In genomic region chr19:40323705-40324104, GRCh38 we compare ENCODE assay signal across 18 cellular contexts. TPM values are rescaled to one million over a fixed set of nuclear protein-coding genes. Genes with fewer than 3 reads are reported as not detected.
DNase-seq lines count a peak whose midpoint lies in the region; ATAC-seq and TF ChIP-seq lines count a peak whose summit lies in the region.
"Had no signal": no experiment of that assay in that cellular context is flagged by ENCODE, and none has a peak within 500 bp of the region (broad histone marks: within the 10 kb centered on the region; RNA-seq: fewer than 3 reads in every experiment).

No MANE protein-coding gene starts in this region.

- H4K91ac ChIP-seq in neuronal stem cell (ENCODE audit: low read depth, low read length, poor library complexity), result no peak overlapping the region

- peak overlapping the region; percentile 25 for H3K23ac ChIP-seq in neuronal stem cell (ENCODE audit: low read depth, low read length, poor library complexity)

- no peaks in the 10 kb centered on the region for H3K27me3 Mint-ChIP-seq in type B pancreatic cell

- no peaks in the 10 kb centered on the region for H3K4me1 ChIP-seq in neuronal stem cell (ENCODE audit: control insufficient read depth in 2 of 2, insufficient read depth in 1 of 2, low read depth in 1 of 2, low read length in 2 of 2)
- H3K4me1 ChIP-seq: Peyer's patch had no signal

- peak overlapping the region in 1 of 2 donors; percentile 40 for H3K4me3 ChIP-seq in neuronal stem cell (ENCODE audit: low read length in 2 of 2)
- H3K4me3 ChIP-seq: Peyer's patch, SJSA1 had no signal

- H2BK120ac ChIP-seq in neuronal stem cell (ENCODE audit: low read depth, low read length), result no peak overlapping the region

- no peak overlapping the region for H3K4ac ChIP-seq in neuronal stem cell (ENCODE audit: low read length)

- H3K36me3 ChIP-seq in neuronal stem cell (replicated peaks in 1 of 2; ENCODE audit: control insufficient read depth in 2 of 2, insufficient read depth in 2 of 2, low read length in 2 of 2), result peaks cover 57 to 89% of the 10 kb centered on the region in 2 donors

- H2AFZ ChIP-seq in neuronal stem cell (ENCODE audit: low read length), result no peak overlapping the region

- peak overlapping the region; percentile 65 for H3K27ac ChIP-seq in VCaP
- H3K27ac ChIP-seq in neuronal stem cell (replicated peaks; ENCODE audit: low read length), result no peak overlapping the region
- H3K27ac ChIP-seq: Peyer's patch, SJSA1 had no signal

- no peak overlapping the region for H4K8ac ChIP-seq in neuronal stem cell (ENCODE audit: low read depth, low read length)

- H3K18ac ChIP-seq in neuronal stem cell (ENCODE audit: low read length), result no peak overlapping the region

- H3K36me3 Mint-ChIP-seq in activated naive CD4-positive, alpha-beta T cell treated with anti-CD3 and anti-CD28 coated beads, Interleukin-2, amount 50 U/mL, for 72 hours, result no peaks in the 10 kb centered on the region
- peaks cover 25% of the 10 kb centered on the region for H3K36me3 Mint-ChIP-seq in type B pancreatic cell

- H3K9me3 ChIP-seq in neuronal stem cell (replicated peaks in 1 of 2; ENCODE audit: control insufficient read depth in 2 of 2, insufficient read depth in 1 of 2, low read depth in 1 of 2, low read length in 2 of 2), result peaks cover 0 to 2% of the 10 kb centered on the region in 2 donors
- H3K9me3 ChIP-seq: Peyer's patch, SJSA1 had no signal

- H3K4me1 Mint-ChIP-seq in type B pancreatic cell (ENCODE audit: unreplicated experiment), result peaks cover under 1% of the 10 kb centered on the region

- H3K9ac ChIP-seq in neuronal stem cell (ENCODE audit: low read depth, low read length, poor library complexity), result no peak overlapping the region

- H3K4me2 ChIP-seq in neuronal stem cell (ENCODE audit: insufficient read depth, low read length, poor library complexity, severe bottlenecking), result no peak overlapping the region

- no peak overlapping the region for H3K4me3 Mint-ChIP-seq in type B pancreatic cell

- DNase-seq in activated naive CD4-positive, alpha-beta T cell treated with anti-CD3 and anti-CD28 coated beads, Interleukin-2, amount 50 U/mL, for 72 hours (ENCODE audit: low spot score in 2 of 2), result no peak
- no peak for DNase-seq in activated naive CD4-positive, alpha-beta T cell (lab: John Stamatoyannopoulos, UW)
- DNase-seq in neuronal stem cell (ENCODE audit: low spot score) (no peak), type B pancreatic cell (ENCODE audit: extremely low spot score, unreplicated experiment) (no peak), SW 1271 (lab: John Stamatoyannopoulos, UW) (no peak), NCI-H187 (lab: John Stamatoyannopoulos, UW) (no peak)
- DNase-seq: 8988T, Kasumi-1, NCI-H1694, NCI-H2081 treated with DMSO at 0.1 percent for 48 hours, NCI-H2171 treated with DMSO at 0.1 percent for 48 hours, NCI-H524 treated with DMSO at 0.1 percent for 48 hours, NCI-H82, Peyer's patch had no signal

- peaks cover 7% of the 10 kb centered on the region for H3K79me1 ChIP-seq in neuronal stem cell (ENCODE audit: low read depth, low read length)

- H2BK15ac ChIP-seq in neuronal stem cell (ENCODE audit: low read length), result no peak overlapping the region

- no peak for ATAC-seq in activated naive CD4-positive, alpha-beta T cell treated with anti-CD3 and anti-CD28 coated beads, Interleukin-2, amount 50 U/mL, for 72 hours
- ATAC-seq in GM18502 (IDR thresholded peaks at IDR 0.05; ENCODE audit: poor library complexity, unreplicated experiment), result no peak
- ATAC-seq: Right ventricle myocardium inferior had no signal

- H3K14ac ChIP-seq in neuronal stem cell (ENCODE audit: low read length), result no peak overlapping the region

- no peak overlapping the region for H2BK12ac ChIP-seq in neuronal stem cell (ENCODE audit: low read length)

- TF ChIP-seq CTCF in VCaP (conservative IDR thresholded peaks at IDR 0.05) (no peak), type B pancreatic cell (conservative IDR thresholded peaks at IDR 0.05) (no peak)

- WGBS in neuronal stem cell (ENCODE audit: extremely low coverage in 2 of 2, insufficient read length in 2 of 2, insufficient replicate concordance in 1 of 2), 2 donors, result no CpG with 5 or more reads among the region's 13 CpGs

- H2BK5ac ChIP-seq in neuronal stem cell (ENCODE audit: low read length), result no peak overlapping the region

- no peak overlapping the region for H2AK5ac ChIP-seq in neuronal stem cell (ENCODE audit: low read depth, low read length)

- H3K27ac Mint-ChIP-seq in activated naive CD4-positive, alpha-beta T cell treated with anti-CD3 and anti-CD28 coated beads, Interleukin-2, amount 50 U/mL, for 72 hours, result peak overlapping the region; percentile 67 to 81
- H3K27ac Mint-ChIP-seq in type B pancreatic cell, result peak overlapping the region; percentile 34

- no peaks in the 10 kb centered on the region for H3K27me3 ChIP-seq in neuronal stem cell (ENCODE audit: control insufficient read depth in 3 of 3, insufficient read depth in 3 of 3, low read depth in 1 of 3, low read length in 3 of 3)
- H3K27me3 ChIP-seq: Peyer's patch, SJSA1 had no signal

- no peaks in the 10 kb centered on the region for H3K9me3 Mint-ChIP-seq in activated naive CD4-positive, alpha-beta T cell treated with anti-CD3 and anti-CD28 coated beads, Interleukin-2, amount 50 U/mL, for 72 hours
- no peaks in the 10 kb centered on the region for H3K9me3 Mint-ChIP-seq in type B pancreatic cell

RNA-seq across cellular contexts. Expression of gene C19orf47, which starts 24.5 kb away (rescaled TPM):
- total RNA-seq in activated naive CD4-positive, alpha-beta T cell treated with anti-CD3 and anti-CD28 coated beads, Interleukin-2, amount 50 U/mL, for 72 hours, result 10 to 100 TPM; 18.9 to 24.1 TPM
- 12.3 TPM for polyA plus RNA-seq in neuronal stem cell (2013, experiment 1 of 2)
- 12.6 TPM for polyA plus RNA-seq in neuronal stem cell (2013, experiment 2 of 2)
- 15.3 and 18.6 TPM in 2 replicates for total RNA-seq in type B pancreatic cell (ENCODE audit: low replicate concordance)

RNA-seq across cellular contexts. Expression of gene PLD3, which starts 24.8 kb away (rescaled TPM):
- total RNA-seq in activated naive CD4-positive, alpha-beta T cell treated with anti-CD3 and anti-CD28 coated beads, Interleukin-2, amount 50 U/mL, for 72 hours, result 10 to 100 TPM; 79.9 to 85.4 TPM
- 175 TPM for polyA plus RNA-seq in neuronal stem cell (2013, experiment 1 of 2)
- 166 TPM for polyA plus RNA-seq in neuronal stem cell (2013, experiment 2 of 2)
- 234 and 244 TPM in 2 replicates for total RNA-seq in type B pancreatic cell (ENCODE audit: low replicate concordance)

RNA-seq across cellular contexts. Expression of gene AKT2, which starts 38.6 kb away (rescaled TPM):
- 100 to 1,000 TPM; 171 to 214 TPM for total RNA-seq in activated naive CD4-positive, alpha-beta T cell treated with anti-CD3 and anti-CD28 coated beads, Interleukin-2, amount 50 U/mL, for 72 hours
- 104 TPM for polyA plus RNA-seq in neuronal stem cell (2013, experiment 1 of 2)
- polyA plus RNA-seq in neuronal stem cell (2013, experiment 2 of 2), result 107 TPM
- 138 and 149 TPM in 2 replicates for total RNA-seq in type B pancreatic cell (ENCODE audit: low replicate concordance)
